ENCODE assay signal across 27 cellular contexts in the genomic region with DNA sequence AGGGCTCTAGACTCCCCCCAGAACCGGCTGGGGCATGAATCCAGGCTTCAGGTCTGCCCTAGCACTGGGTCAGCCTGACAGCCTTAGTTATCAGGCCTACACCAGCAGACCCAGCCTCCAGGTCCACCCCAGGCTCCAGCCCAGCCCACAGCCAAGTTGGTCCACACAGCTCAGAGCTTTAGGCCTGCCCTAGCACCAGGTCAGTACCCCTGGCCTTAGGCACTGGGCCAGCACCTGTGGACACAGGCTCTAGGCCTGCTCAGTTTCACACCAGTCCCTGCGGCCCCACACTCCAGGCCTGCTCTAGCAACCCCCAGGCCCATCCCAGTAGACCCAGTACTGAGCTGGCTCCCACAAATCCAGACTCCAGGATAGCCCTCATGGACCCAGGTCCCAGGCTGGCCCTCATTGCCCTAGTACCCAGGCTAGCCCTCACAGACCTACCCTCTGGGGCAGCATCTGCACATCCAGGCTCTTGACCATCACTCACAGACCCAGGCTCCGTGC.
"Had no signal": no experiment of that assay in that cellular context is flagged by ENCODE, and none has a peak within 500 bp of the region (broad histone marks: within the 10 kb centered on the region; RNA-seq: fewer than 3 reads in every experiment).

No MANE protein-coding gene starts in this region.

- H3K9ac ChIP-seq: SK-N-SH had no signal

- H3K27ac ChIP-seq: ascending aorta, body of pancreas, SJCRH30, WERI-Rb-1 had no signal

- DNase-seq: activated CD4-positive, alpha-beta T cell treated with anti-CD3 and anti-CD28 coated beads for 4 hours; activated CD8-positive, alpha-beta memory T cell treated with anti-CD3 and anti-CD28 coated beads, Interleukin-2, amount 50 U/mL, for 4 hours; activated CD8-positive, alpha-beta T cell treated with anti-CD3 and anti-CD28 coated beads for 36 hours; activated gamma-delta T cell treated with Interleukin-2 at 50 U/mL for 16 hours; activated naive CD4-positive, alpha-beta T cell treated with anti-CD3 and anti-CD28 coated beads, Interleukin-2, amount 50 U/mL, for 16 hours; activated T-cell treated with anti-CD3 and anti-CD28 coated beads, Interleukin-2, amount 50 U/mL, for 72 hours; body of pancreas; MG63; MV-4-11; NCI-H1105; NCI-H1436; NCI-H1694 treated with DMSO at 0.1 percent for 48 hours; NCI-H2029 treated with DMSO at 0.1 percent for 48 hours; NCI-H510A treated with DMSO at 0.1 percent for 48 hours; NCI-H69; NK-92 treated with Interleukin-12 subunit alpha and Interleukin-12 subunit beta, amount 100 ng/mL, for 24 hours; OCI-M1; RPMI8226; SJCRH30; SK-N-SH; T-helper 1 cell; WERI-Rb-1 had no signal

- H3K27me3 Mint-ChIP-seq: activated CD8-positive, alpha-beta T cell treated with anti-CD3 and anti-CD28 coated beads for 36 hours had no signal

- H3K27me3 ChIP-seq: ascending aorta, body of pancreas, MG63, SJCRH30 had no signal

- ATAC-seq: activated CD8-positive, alpha-beta T cell treated with anti-CD3 and anti-CD28 coated beads for 36 hours; activated T-cell treated with anti-CD3 and anti-CD28 coated beads, Interleukin-2, amount 50 U/mL, for 72 hours; body of pancreas; Panc1; Right ventricle myocardium inferior had no signal

- H3K27ac Mint-ChIP-seq: activated CD8-positive, alpha-beta T cell treated with anti-CD3 and anti-CD28 coated beads for 36 hours; activated T-cell treated with anti-CD3 and anti-CD28 coated beads, Interleukin-2, amount 50 U/mL, for 72 hours; activated T-helper 2 cell treated with anti-CD3 and anti-CD28 coated beads, Interferon-gamma antibody, Interleukin-2, Interleukin-4, amounts not matched to agents 10 μg/mL and 5 μg/mL and 100 μg/mL, durations not matched to agents 14 hours and 24 hours and 36 hours had no signal

- H3K9me3 ChIP-seq: MG63 had no signal

- H3K4me3 Mint-ChIP-seq: activated CD8-positive, alpha-beta T cell treated with anti-CD3 and anti-CD28 coated beads for 36 hours; activated T-cell treated with anti-CD3 and anti-CD28 coated beads, Interleukin-2, amount 50 U/mL, for 72 hours had no signal

- H3K4me3 ChIP-seq: ascending aorta, body of pancreas, MG63, SJCRH30 had no signal

- FAIRE-seq: bronchial epithelial cell had no signal

- H3K4me2 ChIP-seq: SK-N-SH had no signal

- H3K36me3 ChIP-seq: ascending aorta, SJCRH30, WERI-Rb-1 had no signal
